In genomic region chr17:48761114-48761513, GRCh38 we compare ENCODE assay signal across 1 cellular context.
TF ChIP-seq lines count a peak whose summit lies in the region.

No MANE protein-coding gene starts in this region.

TF ChIP-seq in HepG2, 621 proteins besides CTCF, POLR2A, EP300 and RAD21:
- TF ChIP-seq, protein P1, sequence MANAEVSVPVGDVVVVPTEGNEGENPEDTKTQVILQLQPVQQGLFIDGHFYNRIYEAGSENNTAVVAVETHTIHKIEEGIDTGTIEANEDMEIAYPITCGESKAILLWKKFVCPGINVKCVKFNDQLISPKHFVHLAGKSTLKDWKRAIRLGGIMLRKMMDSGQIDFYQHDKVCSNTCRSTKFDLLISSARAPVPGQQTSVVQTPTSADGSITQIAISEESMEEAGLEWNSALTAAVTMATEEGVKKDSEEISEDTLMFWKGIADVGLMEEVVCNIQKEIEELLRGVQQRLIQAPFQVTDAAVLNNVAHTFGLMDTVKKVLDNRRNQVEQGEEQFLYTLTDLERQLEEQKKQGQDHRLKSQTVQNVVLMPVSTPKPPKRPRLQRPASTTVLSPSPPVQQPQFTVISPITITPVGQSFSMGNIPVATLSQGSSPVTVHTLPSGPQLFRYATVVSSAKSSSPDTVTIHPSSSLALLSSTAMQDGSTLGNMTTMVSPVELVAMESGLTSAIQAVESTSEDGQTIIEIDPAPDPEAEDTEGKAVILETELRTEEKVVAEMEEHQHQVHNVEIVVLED (CRISPR knock-in tag; IDR thresholded peaks at IDR 0.05; ENCODE audit: borderline replicate concordance), result no peak
- TF ChIP-seq ZNF768 (CRISPR knock-in tag; IDR thresholded peaks at IDR 0.05) (no peak), ZNF138 (CRISPR knock-in tag; IDR thresholded peaks at IDR 0.05; ENCODE audit: low read depth) (no peak), CREB1 (IDR thresholded peaks at IDR 0.05) (peak; percentile 56), CREB1 (CRISPR knock-in tag; IDR thresholded peaks at IDR 0.05) (no peak), ZSCAN21 (CRISPR knock-in tag; IDR thresholded peaks at IDR 0.05; ENCODE audit: borderline replicate concordance) (no peak)
